Comparison of ENCODE assay signal across 1 cellular context in genomic region chr17:73262676-73263642, GRCh38.
A peak's percentile ranks its signal among the peaks of the same experiment; 100 is the strongest.
TF ChIP-seq lines count a peak whose summit lies in the region.

No MANE protein-coding gene starts in this region.

TF ChIP-seq in HepG2, 621 proteins besides CTCF, POLR2A, EP300 and RAD21 (continued from another document and continues in another):
- TF ChIP-seq ZNF609 (CRISPR knock-in tag; IDR thresholded peaks at IDR 0.05; ENCODE audit: borderline replicate concordance) (peak; percentile 39; the same call in 1 of the 2 replicates), TBX3 (IDR thresholded peaks at IDR 0.05; ENCODE audit: borderline replicate concordance) (no peak), KDM2A (CRISPR knock-in tag; IDR thresholded peaks at IDR 0.05; ENCODE audit: borderline replicate concordance, low read depth) (no peak), ZBTB2 (CRISPR knock-in tag; IDR thresholded peaks at IDR 0.05; ENCODE audit: low read depth) (0 out of 2 replicates have a peak, but pooled peaks have one; percentile 11), ZNF510 (CRISPR knock-in tag; IDR thresholded peaks at IDR 0.05; ENCODE audit: low read depth) (peak; percentile 19; the same call in 1 of the 2 replicates), ZNF260 (CRISPR knock-in tag; IDR thresholded peaks at IDR 0.05; ENCODE audit: borderline replicate concordance, low read depth) (no peak), MTERF4 (CRISPR knock-in tag; IDR thresholded peaks at IDR 0.05) (no peak), PHB2 (IDR thresholded peaks at IDR 0.05; ENCODE audit: partially characterized antibody) (no peak), ZNF24 (IDR thresholded peaks at IDR 0.05) (no peak), ZNF232 (CRISPR knock-in tag; IDR thresholded peaks at IDR 0.05; ENCODE audit: borderline replicate concordance) (no peak), FOXM1 (CRISPR knock-in tag; IDR thresholded peaks at IDR 0.05) (no peak), MTA3 (CRISPR knock-in tag; IDR thresholded peaks at IDR 0.05) (no peak), SIX4 (CRISPR knock-in tag; IDR thresholded peaks at IDR 0.05) (no peak), ZNF672 (CRISPR knock-in tag; IDR thresholded peaks at IDR 0.05) (no peak), GMEB1 (CRISPR knock-in tag; IDR thresholded peaks at IDR 0.05; ENCODE audit: borderline replicate concordance) (no peak), ESRRA (CRISPR knock-in tag; IDR thresholded peaks at IDR 0.05; ENCODE audit: low read depth) (no peak), MAFG (CRISPR knock-in tag; IDR thresholded peaks at IDR 0.05) (no peak), ZBTB8A (CRISPR knock-in tag; IDR thresholded peaks at IDR 0.05; ENCODE audit: borderline replicate concordance, low read depth) (0 out of 2 replicates have a peak, but pooled peaks have one; percentile 7), ZNF446 (CRISPR knock-in tag; IDR thresholded peaks at IDR 0.05) (no peak), SALL2 (CRISPR knock-in tag; IDR thresholded peaks at IDR 0.05) (no peak), ZNF770 (CRISPR knock-in tag; IDR thresholded peaks at IDR 0.05) (0 out of 2 replicates have a peak, but pooled peaks have one; percentile 5), THAP11 (CRISPR knock-in tag; IDR thresholded peaks at IDR 0.05) (no peak), THRA (CRISPR knock-in tag; IDR thresholded peaks at IDR 0.05; ENCODE audit: borderline replicate concordance) (no peak), ZBTB21 (CRISPR knock-in tag; IDR thresholded peaks at IDR 0.05) (no peak), NCOR1 (IDR thresholded peaks at IDR 0.05; ENCODE audit: borderline replicate concordance, low read length) (peak; percentile 53; the same call in 1 of the 2 replicates), IRF2 (CRISPR knock-in tag; IDR thresholded peaks at IDR 0.05) (0 out of 2 replicates have a peak, but pooled peaks have one; percentile 17), ZNF543 (CRISPR knock-in tag; IDR thresholded peaks at IDR 0.05) (no peak), NFKB2 (CRISPR knock-in tag; IDR thresholded peaks at IDR 0.05; ENCODE audit: borderline replicate concordance) (no peak; the same call in 1 of the 2 replicates), CHD4 (IDR thresholded peaks at IDR 0.05; ENCODE audit: borderline replicate concordance, low read length) (peak; percentile 95; the same call in 1 of the 2 replicates), JUN (CRISPR knock-in tag; IDR thresholded peaks at IDR 0.05) (no peak), GMEB2 (CRISPR knock-in tag; IDR thresholded peaks at IDR 0.05; ENCODE audit: low read depth) (0 out of 2 replicates have a peak, but pooled peaks have one; percentile 8), BCLAF1 (IDR thresholded peaks at IDR 0.05) (no peak), NCOA2 (CRISPR knock-in tag; IDR thresholded peaks at IDR 0.05) (no peak), ZNF530 (CRISPR knock-in tag; IDR thresholded peaks at IDR 0.05; ENCODE audit: low read depth) (no peak), TARDBP (CRISPR knock-in tag; IDR thresholded peaks at IDR 0.05) (no peak), PCBP1 (IDR thresholded peaks at IDR 0.05; ENCODE audit: borderline replicate concordance, low read depth, low read length) (no peak), SP1 (IDR thresholded peaks at IDR 0.05) (no peak), SP1 (CRISPR knock-in tag; IDR thresholded peaks at IDR 0.05) (no peak), MZF1 (CRISPR knock-in tag; IDR thresholded peaks at IDR 0.05; ENCODE audit: borderline replicate concordance) (0 out of 2 replicates have a peak, but pooled peaks have one; percentile 28), SIX1 (CRISPR knock-in tag; IDR thresholded peaks at IDR 0.05; ENCODE audit: borderline replicate concordance) (no peak; the same call in 1 of the 2 replicates), DNMT3B (CRISPR knock-in tag; conservative IDR thresholded peaks at IDR 0.05) (no peak), NR3C1 (CRISPR knock-in tag; IDR thresholded peaks at IDR 0.05) (no peak), KLF11 (CRISPR knock-in tag; IDR thresholded peaks at IDR 0.05) (no peak), GTF2F1 (IDR thresholded peaks at IDR 0.05; ENCODE audit: low read length) (no peak), ARNT2 (CRISPR knock-in tag; IDR thresholded peaks at IDR 0.05; ENCODE audit: low read depth) (0 out of 2 replicates have a peak, but pooled peaks have one; percentile 11), MXD4 (CRISPR knock-in tag; IDR thresholded peaks at IDR 0.05) (no peak), SRSF9 (IDR thresholded peaks at IDR 0.05; ENCODE audit: borderline replicate concordance, insufficient read depth, low read depth, low read length, poor library complexity, severe bottlenecking) (no peak), ZNF776 (CRISPR knock-in tag; IDR thresholded peaks at IDR 0.05) (no peak), FUBP1 (CRISPR knock-in tag; IDR thresholded peaks at IDR 0.05; ENCODE audit: borderline replicate concordance) (no peak)
